11 cellular contexts compared by ENCODE assay signal in genomic region chr5:68007446-68007845, GRCh38.
DNase-seq lines count a peak whose midpoint lies in the region; ATAC-seq and TF ChIP-seq lines count a peak whose summit lies in the region.
"Had no signal": no experiment of that assay in that cellular context is flagged by ENCODE, and none has a peak within 500 bp of the region (broad histone marks: within the 10 kb centered on the region; RNA-seq: fewer than 3 reads in every experiment).

No MANE protein-coding gene starts in this region.

- DNase-seq in CD1c-positive myeloid dendritic cell (ENCODE audit: extremely low spot score) = peak; percentile 24
- peak; percentile 78 to 92 for DNase-seq in NOMO-1 (lab: John Stamatoyannopoulos, UW; ENCODE audit: unreplicated experiment in 2 of 2)
- peak; percentile 41 for DNase-seq in epithelial cell of proximal tubule (ENCODE audit: low read depth)
- peak; percentile 89 for DNase-seq in myocyte (ENCODE audit: low read depth)
- no peak for DNase-seq in putamen (ENCODE audit: low spot score)
- no peak for DNase-seq in amniotic stem cell (lab: John Stamatoyannopoulos, UW)
- DNase-seq: NCI-H774, T-helper 17 cell had no signal

- ATAC-seq in esophagus mucosa = no peak
- no peak for ATAC-seq in GM21717 (IDR thresholded peaks at IDR 0.05; ENCODE audit: unreplicated experiment)
- ATAC-seq: T-helper 17 cell had no signal

- TF ChIP-seq CTCF in epithelial cell of proximal tubule (conservative IDR thresholded peaks at IDR 0.05; ENCODE audit: low read depth, low read length) = no peak

- no peak overlapping the region for H3K4me3 ChIP-seq in epithelial cell of proximal tubule (ENCODE audit: low read depth, low read length)
- H3K4me3 ChIP-seq: vagina had no signal

Comparison
In these comparisons a context has a peak if more than half of its experiments do, and no peak if none do; other contexts are left out.
1. DNase-seq: peak in CD1c-positive myeloid dendritic cell (single experiment), NOMO-1 (2 of 2), epithelial cell of proximal tubule (single experiment) and myocyte (single experiment); none in putamen (single experiment) and amniotic stem cell (single experiment).